ENCODE assay signal across 23 cellular contexts in genomic region chr14:46058964-46059580, GRCh38.
"Had no signal": no experiment of that assay in that cellular context is flagged by ENCODE, and none has a peak within 500 bp of the region (broad histone marks: within the 10 kb centered on the region; RNA-seq: fewer than 3 reads in every experiment).

No MANE protein-coding gene starts in this region.

- DNase-seq: activated CD4-positive, alpha-beta T cell treated with anti-CD3 and anti-CD28 coated beads for 48 hours; activated CD4-positive, alpha-beta T cell treated with anti-CD3 and anti-CD28 coated beads, Interleukin-2, amount 50 U/mL, for 4 hours; activated CD8-positive, alpha-beta memory T cell treated with anti-CD3 and anti-CD28 coated beads, Interleukin-2, amount 10 ng/mL, durations not matched to agents 7 days and 5 days; activated effector memory CD4-positive, alpha-beta T cell treated with Interleukin-2 at 50 U/mL for 16 hours; activated naive CD4-positive, alpha-beta T cell; activated T-cell treated with anti-CD3 and anti-CD28 coated beads, Interleukin-2, amount 50 U/mL, for 24 hours; amniotic stem cell; cortex of kidney; Karpas-422; NCI-H1105; NCI-H1436; NCI-H1694 treated with DMSO at 0.1 percent for 48 hours; NCI-H2029 treated with DMSO at 0.1 percent for 48 hours; NCI-H345; NCI-H510A; NCI-H526 treated with DMSO at 0.1 percent for 48 hours; NCI-H82; NK-92 treated with Interleukin-12 subunit alpha and Interleukin-12 subunit beta, amount 100 ng/mL, for 24 hours; PC-9; SHP77 treated with DMSO at 0.1 percent for 48 hours; T-helper 1 cell had no signal

- H2AFZ ChIP-seq: PC-9 had no signal

- H3K4me2 ChIP-seq: PC-9 had no signal

- H3K27ac ChIP-seq: PC-9, SK-N-MC had no signal

- H3K4me3 ChIP-seq: PC-9, SK-N-MC had no signal

- ATAC-seq: activated CD4-positive, CD25-positive, alpha-beta regulatory T cell treated with anti-CD3 and anti-CD28 coated beads, Interleukin-2, amount 50 U/mL, for 24 hours; activated CD8-positive, alpha-beta memory T cell treated with anti-CD3 and anti-CD28 coated beads, Interleukin-2, amount 10 ng/mL, durations not matched to agents 7 days and 5 days had no signal
